Comparison of ENCODE assay signal across 7 cellular contexts in genomic region chr1:2554621-2555387, GRCh38. TPM values are rescaled to one million over a fixed set of nuclear protein-coding genes. Genes with fewer than 3 reads are reported as not detected.
A peak's percentile ranks its signal among the peaks of the same experiment; 100 is the strongest.
DNase-seq lines count a peak whose midpoint lies in the region; ATAC-seq and TF ChIP-seq lines count a peak whose summit lies in the region.

No MANE protein-coding gene starts in this region.

- no peaks in the 10 kb centered on the region for H3K9me3 ChIP-seq in neural progenitor cell (ENCODE audit: low read depth)

- peaks cover 13% of the 10 kb centered on the region for H3K4me1 ChIP-seq in neural progenitor cell

- intact Hi-C loops in posterior vena cava (cut with DNase I) = no loop called here

- peak overlapping the region; percentile 92 for H3K4me3 Mint-ChIP-seq in T-helper 1 cell treated with Interleukin-12 subunit alpha and Interleukin-12 subunit beta and Interleukin-4 antibody, amounts not matched to agents 30 μg/mL and 1 μg/mL, for 36 hours
- peak overlapping the region; percentile 60 for H3K4me3 Mint-ChIP-seq in neural progenitor cell

- no peaks in the 10 kb centered on the region for H3K79me2 ChIP-seq in neural progenitor cell (ENCODE audit: low read depth)

- DNase-seq in GM13977 (ENCODE audit: low spot score) (peak; percentile 77), neural progenitor cell (ENCODE audit: low spot score) (peak; percentile 64), posterior vena cava (ENCODE audit: low spot score) (no peak), islet precursor cell (no peak)

- no peak overlapping the region for H2AFZ ChIP-seq in neural progenitor cell (replicated peaks)

- H3K4me2 ChIP-seq in neural progenitor cell = no peak overlapping the region

- H3K36me3 Mint-ChIP-seq in T-helper 1 cell treated with Interleukin-12 subunit alpha and Interleukin-12 subunit beta and Interleukin-4 antibody, amounts not matched to agents 30 μg/mL and 1 μg/mL, for 36 hours (ENCODE audit: low read depth) = peaks cover 22% of the 10 kb centered on the region
- no peaks in the 10 kb centered on the region for H3K36me3 Mint-ChIP-seq in neural progenitor cell

- H3K4me1 Mint-ChIP-seq in T-helper 1 cell treated with Interleukin-12 subunit alpha and Interleukin-12 subunit beta and Interleukin-4 antibody, amounts not matched to agents 30 μg/mL and 1 μg/mL, for 36 hours (ENCODE audit: low read depth) = peaks cover 22% of the 10 kb centered on the region
- H3K4me1 Mint-ChIP-seq in neural progenitor cell = peaks cover 30% of the 10 kb centered on the region

- no peak for ATAC-seq in GM18868 (IDR thresholded peaks at IDR 0.05; ENCODE audit: unreplicated experiment)

- no peaks in the 10 kb centered on the region for H3K36me3 ChIP-seq in neural progenitor cell

- no peak overlapping the region for H3K9ac ChIP-seq in neural progenitor cell

- no peaks in the 10 kb centered on the region for H3K27me3 Mint-ChIP-seq in T-helper 1 cell treated with Interleukin-12 subunit alpha and Interleukin-12 subunit beta and Interleukin-4 antibody, amounts not matched to agents 30 μg/mL and 1 μg/mL, for 36 hours (ENCODE audit: low read depth)
- H3K27me3 Mint-ChIP-seq in neural progenitor cell (ENCODE audit: insufficient read depth, low read depth) = no peaks in the 10 kb centered on the region

- H3K27me3 ChIP-seq in neural progenitor cell = no peaks in the 10 kb centered on the region

- peak; percentile 89 for TF ChIP-seq CTCF in GM13977 (IDR thresholded peaks at IDR 0.05; ENCODE audit: extremely low read depth, insufficient read depth, missing control alignments)
- TF ChIP-seq CTCF in neural progenitor cell (IDR thresholded peaks at IDR 0.05) = peak; percentile 56

- no peaks in the 10 kb centered on the region for H4K20me1 ChIP-seq in neural progenitor cell (ENCODE audit: low read depth)

- in situ Hi-C loops in GM13977 (cut with MboI; ENCODE audit: low pct_unique_long_range_greater_than_20kb, low sequenced_read_pairs, unreplicated experiment) = no loop called here

- no peak overlapping the region for H3K4me3 ChIP-seq in neural progenitor cell

- peak overlapping the region; percentile 89 for H3K27ac ChIP-seq in cingulate gyrus (ENCODE audit: low read depth, low read length)
- H3K27ac ChIP-seq in neural progenitor cell = no peak overlapping the region

- H3K27ac Mint-ChIP-seq in T-helper 1 cell treated with Interleukin-12 subunit alpha and Interleukin-12 subunit beta and Interleukin-4 antibody, amounts not matched to agents 30 μg/mL and 1 μg/mL, for 36 hours = peak overlapping the region; percentile 99
- H3K27ac Mint-ChIP-seq in neural progenitor cell = peak overlapping the region; percentile 29

- H3K9me3 Mint-ChIP-seq in T-helper 1 cell treated with Interleukin-12 subunit alpha and Interleukin-12 subunit beta and Interleukin-4 antibody, amounts not matched to agents 30 μg/mL and 1 μg/mL, for 36 hours = no peaks in the 10 kb centered on the region
- no peaks in the 10 kb centered on the region for H3K9me3 Mint-ChIP-seq in neural progenitor cell

- peaks cover 10% of the 10 kb centered on the region for H3F3A ChIP-seq in neural progenitor cell (ENCODE audit: low read depth)

RNA-seq across cellular contexts. Expression of gene TNFRSF14, which starts 1.4 kb away (rescaled TPM):
- total RNA-seq in neural progenitor cell (ENCODE audit: low replicate concordance) = 0.65 TPM in 1 of 2 replicates, not detected in the other
- 10 to 100 TPM; 37.7 to 63.6 TPM for total RNA-seq in posterior vena cava

RNA-seq across cellular contexts. Expression of gene HES5, which starts 24.7 kb away (rescaled TPM):
- total RNA-seq in neural progenitor cell (ENCODE audit: low replicate concordance) (6.4 and 28.2 TPM in 2 replicates), posterior vena cava (under 1 TPM; 0.24 to 0.32 TPM)

RNA-seq across cellular contexts. Expression of gene PANK4, which starts 28.4 kb away (rescaled TPM):
- 30.6 and 53.9 TPM in 2 replicates for total RNA-seq in neural progenitor cell (ENCODE audit: low replicate concordance)
- 10 to 100 TPM; 17.4 to 18.6 TPM for total RNA-seq in posterior vena cava

RNA-seq across cellular contexts. Expression of gene PRXL2B, which starts 31.8 kb away (rescaled TPM):
- total RNA-seq in neural progenitor cell (ENCODE audit: low replicate concordance) (10.0 and 29.6 TPM in 2 replicates), posterior vena cava (10 to 100 TPM; 11.4 to 12.2 TPM)

Comparison
In these comparisons a context has a peak if more than half of its experiments do, and no peak if none do; other contexts are left out.
1. DNase-seq: peak in GM13977 (single experiment) and neural progenitor cell (single experiment); none in posterior vena cava (single experiment) and islet precursor cell (single experiment).
2. RNA of gene TNFRSF14, which starts 1.4 kb away (total RNA-seq): 37.7 to 63.6 TPM in posterior vena cava; 0.65 TPM in neural progenitor cell; every median in the first group is over 10 times any median in the second.